ENCODE assay signal across 30 cellular contexts in genomic region chr6:146829792-146830565, GRCh38.
"Had no signal": no experiment of that assay in that cellular context is flagged by ENCODE, and none has a peak within 500 bp of the region (broad histone marks: within the 10 kb centered on the region; RNA-seq: fewer than 3 reads in every experiment).

No MANE protein-coding gene starts in this region.

- H3K9ac ChIP-seq: SK-N-SH had no signal

- H3K9me2 ChIP-seq: SK-N-SH had no signal

- H3K36me3 Mint-ChIP-seq: activated naive CD4-positive, alpha-beta T cell treated with anti-CD3 and anti-CD28 coated beads, Interleukin-2, amount 10 ng/mL, durations not matched to agents 7 days and 5 days; activated naive CD8-positive, alpha-beta T cell had no signal

- H3K4me3 ChIP-seq: MG63, Peyer's patch, SJSA1 had no signal

- H3K4me3 Mint-ChIP-seq: activated CD4-positive, alpha-beta T cell treated with anti-CD3 and anti-CD28 coated beads for 36 hours; activated CD4-positive, alpha-beta T cell treated with anti-CD3 and anti-CD28 coated beads, Interleukin-2, amount 10 ng/mL, durations not matched to agents 7 days and 5 days; activated CD8-positive, alpha-beta T cell treated with anti-CD3 and anti-CD28 coated beads, Interleukin-2, amount 10 ng/mL, durations not matched to agents 7 days and 5 days; activated naive CD4-positive, alpha-beta T cell treated with anti-CD3 and anti-CD28 coated beads, Interleukin-2, amount 10 ng/mL, durations not matched to agents 7 days and 5 days; activated naive CD8-positive, alpha-beta T cell; activated naive CD8-positive, alpha-beta T cell treated with anti-CD3 and anti-CD28 coated beads, Interleukin-2, amount 50 U/mL, for 24 hours; activated T-cell treated with anti-CD3 and anti-CD28 coated beads, Interleukin-2, amount 50 U/mL, for 24 hours; T-helper 1 cell treated with Interleukin-12 subunit alpha and Interleukin-12 subunit beta and Interleukin-4 antibody, amounts not matched to agents 30 μg/mL and 1 μg/mL, for 36 hours; T-helper 2 cell treated with Interferon-gamma antibody and Interleukin-4, amounts not matched to agents 5 μg/mL and 100 μg/mL, for 36 hours had no signal

- H3K27ac Mint-ChIP-seq: activated CD4-positive, alpha-beta T cell treated with anti-CD3 and anti-CD28 coated beads for 36 hours; activated CD4-positive, alpha-beta T cell treated with anti-CD3 and anti-CD28 coated beads, Interleukin-2, amount 10 ng/mL, durations not matched to agents 7 days and 5 days; activated CD8-positive, alpha-beta T cell treated with anti-CD3 and anti-CD28 coated beads, Interleukin-2, amount 10 ng/mL, durations not matched to agents 7 days and 5 days; activated naive CD4-positive, alpha-beta T cell treated with anti-CD3 and anti-CD28 coated beads, Interleukin-2, amount 10 ng/mL, durations not matched to agents 7 days and 5 days; activated naive CD8-positive, alpha-beta T cell; activated naive CD8-positive, alpha-beta T cell treated with anti-CD3 and anti-CD28 coated beads, Interleukin-2, amount 50 U/mL, for 24 hours; activated T-cell treated with anti-CD3 and anti-CD28 coated beads, Interleukin-2, amount 50 U/mL, for 24 hours; T-helper 1 cell treated with Interleukin-12 subunit alpha and Interleukin-12 subunit beta and Interleukin-4 antibody, amounts not matched to agents 30 μg/mL and 1 μg/mL, for 36 hours; T-helper 2 cell treated with Interferon-gamma antibody and Interleukin-4, amounts not matched to agents 5 μg/mL and 100 μg/mL, for 36 hours had no signal

- H3K4me1 Mint-ChIP-seq: activated CD4-positive, alpha-beta T cell treated with anti-CD3 and anti-CD28 coated beads for 36 hours; activated CD4-positive, alpha-beta T cell treated with anti-CD3 and anti-CD28 coated beads, Interleukin-2, amount 10 ng/mL, durations not matched to agents 7 days and 5 days; activated naive CD4-positive, alpha-beta T cell treated with anti-CD3 and anti-CD28 coated beads, Interleukin-2, amount 10 ng/mL, durations not matched to agents 7 days and 5 days; activated naive CD8-positive, alpha-beta T cell treated with anti-CD3 and anti-CD28 coated beads, Interleukin-2, amount 50 U/mL, for 24 hours had no signal

- H3K4me1 ChIP-seq: Peyer's patch, SJSA1 had no signal

- DNase-seq: activated CD4-positive, alpha-beta T cell treated with anti-CD3 and anti-CD28 coated beads for 36 hours; activated CD4-positive, alpha-beta T cell treated with anti-CD3 and anti-CD28 coated beads, Interleukin-2, amount 10 ng/mL, durations not matched to agents 7 days and 5 days; activated CD4-positive, alpha-beta T cell treated with anti-CD3 and anti-CD28 coated beads, Interleukin-2, amount 50 U/mL, for 48 hours; activated CD8-positive, alpha-beta T cell treated with anti-CD3 and anti-CD28 coated beads, Interleukin-2, amount 10 ng/mL, durations not matched to agents 7 days and 5 days; activated effector memory CD4-positive, alpha-beta T cell treated with Interleukin-2 at 50 U/mL for 16 hours; activated naive CD4-positive, alpha-beta T cell treated with anti-CD3 and anti-CD28 coated beads, Interleukin-2, amount 10 ng/mL, durations not matched to agents 7 days and 5 days; activated naive CD8-positive, alpha-beta T cell treated with anti-CD3 and anti-CD28 coated beads, Interleukin-2, amount 50 U/mL, for 24 hours; activated T-cell treated with anti-CD3 and anti-CD28 coated beads, Interleukin-2, amount 50 U/mL, for 24 hours; anterior cingulate cortex; brain microvascular endothelial cell; central memory CD4-positive, alpha-beta T cell; MG63; NCI-H1048; NCI-H1105 treated with DMSO at 0.1 percent for 48 hours; NCI-H1436; NCI-H1694; NCI-H1930; NCI-H2081 treated with DMSO at 0.1 percent for 48 hours; NCI-H345; NCI-H524 treated with DMSO at 0.1 percent for 48 hours; Peyer's patch; RPMI8226; SHP77 treated with DMSO at 0.1 percent for 48 hours; SK-N-SH had no signal

- H3K27me3 Mint-ChIP-seq: activated CD4-positive, alpha-beta T cell treated with anti-CD3 and anti-CD28 coated beads, Interleukin-2, amount 10 ng/mL, durations not matched to agents 7 days and 5 days; activated naive CD8-positive, alpha-beta T cell had no signal

- H3K27me3 ChIP-seq: brain microvascular endothelial cell, MG63, Peyer's patch, SJSA1 had no signal

- H3K9me3 ChIP-seq: MG63, Peyer's patch, SJSA1, SK-N-SH had no signal

- FAIRE-seq: TTC549 had no signal

- H3K27ac ChIP-seq: brain microvascular endothelial cell, Peyer's patch, SJSA1 had no signal

- H3K4me2 ChIP-seq: SK-N-SH had no signal

- H3K9me3 Mint-ChIP-seq: activated CD4-positive, alpha-beta T cell treated with anti-CD3 and anti-CD28 coated beads, Interleukin-2, amount 10 ng/mL, durations not matched to agents 7 days and 5 days; activated naive CD4-positive, alpha-beta T cell treated with anti-CD3 and anti-CD28 coated beads, Interleukin-2, amount 10 ng/mL, durations not matched to agents 7 days and 5 days; activated naive CD8-positive, alpha-beta T cell treated with anti-CD3 and anti-CD28 coated beads, Interleukin-2, amount 50 U/mL, for 24 hours; activated T-cell treated with anti-CD3 and anti-CD28 coated beads, Interleukin-2, amount 50 U/mL, for 24 hours; T-helper 1 cell treated with Interleukin-12 subunit alpha and Interleukin-12 subunit beta and Interleukin-4 antibody, amounts not matched to agents 30 μg/mL and 1 μg/mL, for 36 hours; T-helper 2 cell treated with Interferon-gamma antibody and Interleukin-4, amounts not matched to agents 5 μg/mL and 100 μg/mL, for 36 hours had no signal

- H3K36me3 ChIP-seq: brain microvascular endothelial cell, MG63, Peyer's patch, SJSA1 had no signal

- ATAC-seq: activated CD4-positive, alpha-beta T cell treated with anti-CD3 and anti-CD28 coated beads for 36 hours; activated CD4-positive, CD25-positive, alpha-beta regulatory T cell treated with anti-CD3 and anti-CD28 coated beads, Interleukin-2, amount 50 U/mL, for 24 hours; activated CD8-positive, alpha-beta T cell treated with anti-CD3 and anti-CD28 coated beads, Interleukin-2, amount 10 ng/mL, durations not matched to agents 7 days and 5 days; activated naive CD8-positive, alpha-beta T cell treated with anti-CD3 and anti-CD28 coated beads, Interleukin-2, amount 50 U/mL, for 24 hours had no signal
